1 cellular context compared by ENCODE assay signal in genomic region chr2:231433990-231434389, GRCh38.
TF ChIP-seq lines count a peak whose summit lies in the region.

No MANE protein-coding gene starts in this region.

TF ChIP-seq in GM23338, 12 proteins besides CTCF, POLR2A, EP300 and RAD21:
- no peak for TF ChIP-seq POLR2AphosphoS5 (IDR thresholded peaks at IDR 0.05; ENCODE audit: low read depth)
- no peak for TF ChIP-seq CREB1 (CRISPR knock-in tag; IDR thresholded peaks at IDR 0.05; ENCODE audit: low read depth)
- no peak for TF ChIP-seq REST (IDR thresholded peaks at IDR 0.05; ENCODE audit: unreplicated experiment)
- TF ChIP-seq ETS1 (IDR thresholded peaks at IDR 0.05): no peak
